In the genomic region with DNA sequence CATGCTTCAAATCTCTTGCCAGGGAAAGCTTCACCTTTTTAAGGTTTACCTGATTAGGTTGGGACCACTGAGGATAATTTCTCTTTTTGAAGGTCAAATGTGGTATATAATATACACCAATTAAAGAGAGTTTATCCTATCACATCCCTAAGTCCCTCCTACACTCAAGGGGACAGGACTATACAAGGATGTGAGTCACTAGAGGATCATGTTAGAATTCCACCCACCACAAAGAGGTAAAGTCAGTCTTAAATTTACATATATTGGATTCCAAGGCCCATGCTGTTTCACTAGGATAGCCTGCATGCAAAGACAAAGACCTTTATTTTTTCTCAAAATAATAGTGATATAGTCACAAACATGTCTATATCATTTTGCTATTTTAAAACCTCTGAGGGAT, we compare ENCODE assay signal across 30 cellular contexts.
A peak's percentile ranks its signal among the peaks of the same experiment; 100 is the strongest.
DNase-seq lines count a peak whose midpoint lies in the region; ATAC-seq and TF ChIP-seq lines count a peak whose summit lies in the region.
"Had no signal": no experiment of that assay in that cellular context is flagged by ENCODE, and none has a peak within 500 bp of the region (broad histone marks: within the 10 kb centered on the region; RNA-seq: fewer than 3 reads in every experiment).

No MANE protein-coding gene starts in this region.

- CTCF ChIA-PET in WTC11 (lab: Charles Lee), result no interaction called here

- H3K9me3 ChIP-seq in colonic mucosa, result no peaks in the 10 kb centered on the region
- H3K9me3 ChIP-seq: ovary had no signal

- POLR2A ChIA-PET in WTC11 (lab: Charles Lee), result no interaction called here

- intact Hi-C loops in colonic mucosa (cut with DNase I), result no loop called here

- peaks cover 14% of the 10 kb centered on the region for H3K4me1 Mint-ChIP-seq in WTC11
- H3K4me1 Mint-ChIP-seq: activated naive CD4-positive, alpha-beta T cell treated with anti-CD3 and anti-CD28 coated beads, Interleukin-2, amount 50 U/mL, for 24 hours; activated T-helper 17 cell treated with anti-CD3 and anti-CD28 coated beads, Interleukin-2, amount 50 U/mL, for 72 hours had no signal

- H3K36me3 Mint-ChIP-seq in WTC11, result peaks cover 4% of the 10 kb centered on the region; the same call in 1 of the 2 replicates
- H3K36me3 Mint-ChIP-seq: activated naive CD4-positive, alpha-beta T cell treated with anti-CD3 and anti-CD28 coated beads, Interleukin-2, amount 50 U/mL, for 24 hours; natural killer cell treated with Interleukin-12 subunit alpha and Interleukin-12 subunit beta and Interleukin-15 and Interleukin-18, amount 100 ng/mL, for 72 hours had no signal

- no peaks in the 10 kb centered on the region for H3K27me3 ChIP-seq in colonic mucosa
- H3K27me3 ChIP-seq: BLaER1 treated with 17β-estradiol and CSF1 and Interleukin-3, amounts not matched to agents 10 nM and 100 nM; ovary; tibial nerve had no signal

- H3K27ac ChIP-seq in colonic mucosa, result no peak overlapping the region
- H3K27ac ChIP-seq: BLaER1 treated with 17β-estradiol and CSF1 and Interleukin-3, amounts not matched to agents 10 nM and 100 nM; coronary artery; ovary; PC-9; tibial nerve had no signal

- H3K4me3 Mint-ChIP-seq in WTC11, result no peak overlapping the region
- H3K4me3 Mint-ChIP-seq: activated naive CD4-positive, alpha-beta T cell treated with anti-CD3 and anti-CD28 coated beads, Interleukin-2, amount 50 U/mL, for 24 hours; activated T-helper 17 cell treated with anti-CD3 and anti-CD28 coated beads, Interleukin-2, amount 50 U/mL, for 72 hours; HFFc6; natural killer cell treated with Interleukin-12 subunit alpha and Interleukin-12 subunit beta and Interleukin-15 and Interleukin-18, amount 100 ng/mL, for 72 hours had no signal

- peaks cover 23% of the 10 kb centered on the region for H3K9me3 Mint-ChIP-seq in WTC11
- H3K9me3 Mint-ChIP-seq: activated naive CD4-positive, alpha-beta T cell treated with anti-CD3 and anti-CD28 coated beads, Interleukin-2, amount 50 U/mL, for 24 hours had no signal

- H3K4me3 ChIP-seq in epithelial cell of esophagus (ENCODE audit: low read length) (no peak overlapping the region), colonic mucosa (no peak overlapping the region)
- H3K4me3 ChIP-seq: BLaER1 treated with 17β-estradiol and CSF1 and Interleukin-3, amounts not matched to agents 10 nM and 100 nM; coronary artery; ovary; PC-9; tibial nerve had no signal

- H3K27ac Mint-ChIP-seq in WTC11, result no peak overlapping the region
- H3K27ac Mint-ChIP-seq: activated naive CD4-positive, alpha-beta T cell treated with anti-CD3 and anti-CD28 coated beads, Interleukin-2, amount 50 U/mL, for 24 hours; activated T-helper 17 cell treated with anti-CD3 and anti-CD28 coated beads, Interleukin-2, amount 50 U/mL, for 72 hours; HFFc6; natural killer cell treated with Interleukin-12 subunit alpha and Interleukin-12 subunit beta and Interleukin-15 and Interleukin-18, amount 100 ng/mL, for 72 hours had no signal

- no peaks in the 10 kb centered on the region for H3K36me3 ChIP-seq in colonic mucosa
- H3K36me3 ChIP-seq: BLaER1 treated with 17β-estradiol and CSF1 and Interleukin-3, amounts not matched to agents 10 nM and 100 nM; ovary; tibial nerve had no signal

- H3K27me3 Mint-ChIP-seq in WTC11 (ENCODE audit: low read depth), result peaks cover 47% of the 10 kb centered on the region

- DNase-seq in Daoy (ENCODE audit: low read depth) (peak; percentile 19), HT1080 (ENCODE audit: low read depth) (peak; percentile 65), epithelial cell of esophagus (ENCODE audit: low read depth) (peak; percentile 49), non-pigmented ciliary epithelial cell (ENCODE audit: low read depth) (peak; percentile 37), WTC11 (ENCODE audit: low spot score) (no peak), colonic mucosa (no peak)
- no peak for DNase-seq in effector CD8-positive, alpha-beta T cell (lab: John Stamatoyannopoulos, UW)
- DNase-seq: ACHN; activated CD4-positive, CD25-positive, alpha-beta regulatory T cell; amygdala; COR-L47; glutamatergic neuron; HFFc6; NCI-H1092 treated with DMSO at 0.1 percent for 48 hours; NCI-H187; NCI-H526; NK-92 treated with Interleukin-12 subunit alpha and Interleukin-12 subunit beta, amount 100 ng/mL, for 24 hours; ovary; PC-9; SHP77 treated with DMSO at 0.1 percent for 48 hours; small intestine; stimulated activated CD4-positive, alpha-beta T cell treated with anti-CD3 and anti-CD28 coated beads, Interleukin-1b, Interleukin-23, amount 100 ng/mL, for 48 hours; stimulated activated CD8-positive, alpha-beta memory T cell treated with anti-CD3 and anti-CD28 coated beads, Interleukin-4, amount 100 ng/mL, for 48 hours; T1000 had no signal

- no peaks in the 10 kb centered on the region for H3K4me1 ChIP-seq in colonic mucosa
- H3K4me1 ChIP-seq: BLaER1 treated with 17β-estradiol and CSF1 and Interleukin-3, amounts not matched to agents 10 nM and 100 nM; tibial nerve had no signal

- ATAC-seq in WTC11, result no peak
- ATAC-seq: activated T-helper 17 cell treated with anti-CD3 and anti-CD28 coated beads, Interleukin-2, amount 50 U/mL, for 72 hours; natural killer cell treated with Interleukin-12 subunit alpha and Interleukin-12 subunit beta and Interleukin-15 and Interleukin-18, amount 100 ng/mL, for 72 hours had no signal

- TF ChIP-seq CTCF in epithelial cell of esophagus (IDR thresholded peaks at IDR 0.05; ENCODE audit: insufficient read depth, low read depth, low read length, missing control alignments) (no peak), WTC11 (IDR thresholded peaks at IDR 0.05) (no peak), colonic mucosa (IDR thresholded peaks at IDR 0.05) (no peak)

- H3K9ac ChIP-seq in colonic mucosa (ENCODE audit: low read depth in 2 of 2, low read length in 2 of 2), result no peak overlapping the region
- H3K9ac ChIP-seq: BLaER1 treated with 17β-estradiol and CSF1 and Interleukin-3, amounts not matched to agents 10 nM and 100 nM had no signal

TF ChIP-seq in WTC11, 78 proteins besides CTCF, POLR2A, EP300 and RAD21 (continues in another document):
- TF ChIP-seq, protein P1, sequence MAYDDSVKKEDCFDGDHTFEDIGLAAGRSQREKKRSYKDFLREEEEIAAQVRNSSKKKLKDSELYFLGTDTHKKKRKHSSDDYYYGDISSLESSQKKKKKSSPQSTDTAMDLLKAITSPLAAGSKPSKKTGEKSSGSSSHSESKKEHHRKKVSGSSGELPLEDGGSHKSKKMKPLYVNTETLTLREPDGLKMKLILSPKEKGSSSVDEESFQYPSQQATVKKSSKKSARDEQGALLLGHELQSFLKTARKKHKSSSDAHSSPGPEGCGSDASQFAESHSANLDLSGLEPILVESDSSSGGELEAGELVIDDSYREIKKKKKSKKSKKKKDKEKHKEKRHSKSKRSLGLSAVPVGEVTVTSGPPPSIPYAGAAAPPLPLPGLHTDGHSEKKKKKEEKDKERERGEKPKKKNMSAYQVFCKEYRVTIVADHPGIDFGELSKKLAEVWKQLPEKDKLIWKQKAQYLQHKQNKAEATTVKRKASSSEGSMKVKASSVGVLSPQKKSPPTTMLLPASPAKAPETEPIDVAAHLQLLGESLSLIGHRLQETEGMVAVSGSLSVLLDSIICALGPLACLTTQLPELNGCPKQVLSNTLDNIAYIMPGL (CRISPR knock-in tag; IDR thresholded peaks at IDR 0.05), result no peak
- TF ChIP-seq CBFB (CRISPR knock-in tag; IDR thresholded peaks at IDR 0.05; ENCODE audit: low read depth), result no peak
- TF ChIP-seq, protein P2, sequence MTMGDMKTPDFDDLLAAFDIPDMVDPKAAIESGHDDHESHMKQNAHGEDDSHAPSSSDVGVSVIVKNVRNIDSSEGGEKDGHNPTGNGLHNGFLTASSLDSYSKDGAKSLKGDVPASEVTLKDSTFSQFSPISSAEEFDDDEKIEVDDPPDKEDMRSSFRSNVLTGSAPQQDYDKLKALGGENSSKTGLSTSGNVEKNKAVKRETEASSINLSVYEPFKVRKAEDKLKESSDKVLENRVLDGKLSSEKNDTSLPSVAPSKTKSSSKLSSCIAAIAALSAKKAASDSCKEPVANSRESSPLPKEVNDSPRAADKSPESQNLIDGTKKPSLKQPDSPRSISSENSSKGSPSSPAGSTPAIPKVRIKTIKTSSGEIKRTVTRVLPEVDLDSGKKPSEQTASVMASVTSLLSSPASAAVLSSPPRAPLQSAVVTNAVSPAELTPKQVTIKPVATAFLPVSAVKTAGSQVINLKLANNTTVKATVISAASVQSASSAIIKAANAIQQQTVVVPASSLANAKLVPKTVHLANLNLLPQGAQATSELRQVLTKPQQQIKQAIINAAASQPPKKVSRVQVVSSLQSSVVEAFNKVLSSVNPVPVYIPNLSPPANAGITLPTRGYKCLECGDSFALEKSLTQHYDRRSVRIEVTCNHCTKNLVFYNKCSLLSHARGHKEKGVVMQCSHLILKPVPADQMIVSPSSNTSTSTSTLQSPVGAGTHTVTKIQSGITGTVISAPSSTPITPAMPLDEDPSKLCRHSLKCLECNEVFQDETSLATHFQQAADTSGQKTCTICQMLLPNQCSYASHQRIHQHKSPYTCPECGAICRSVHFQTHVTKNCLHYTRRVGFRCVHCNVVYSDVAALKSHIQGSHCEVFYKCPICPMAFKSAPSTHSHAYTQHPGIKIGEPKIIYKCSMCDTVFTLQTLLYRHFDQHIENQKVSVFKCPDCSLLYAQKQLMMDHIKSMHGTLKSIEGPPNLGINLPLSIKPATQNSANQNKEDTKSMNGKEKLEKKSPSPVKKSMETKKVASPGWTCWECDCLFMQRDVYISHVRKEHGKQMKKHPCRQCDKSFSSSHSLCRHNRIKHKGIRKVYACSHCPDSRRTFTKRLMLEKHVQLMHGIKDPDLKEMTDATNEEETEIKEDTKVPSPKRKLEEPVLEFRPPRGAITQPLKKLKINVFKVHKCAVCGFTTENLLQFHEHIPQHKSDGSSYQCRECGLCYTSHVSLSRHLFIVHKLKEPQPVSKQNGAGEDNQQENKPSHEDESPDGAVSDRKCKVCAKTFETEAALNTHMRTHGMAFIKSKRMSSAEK (CRISPR knock-in tag; IDR thresholded peaks at IDR 0.05; ENCODE audit: borderline replicate concordance), result no peak

Comparison
In these comparisons a context has a peak if more than half of its experiments do, and no peak if none do; other contexts are left out.
1. DNase-seq: peak in Daoy (single experiment), HT1080 (single experiment), epithelial cell of esophagus (single experiment) and non-pigmented ciliary epithelial cell (single experiment); none in WTC11 (single experiment), colonic mucosa (single experiment) and effector CD8-positive, alpha-beta T cell (single experiment).